In genomic region chr10:79445217-79445707, GRCh38 we compare ENCODE assay signal across 8 cellular contexts. TPM values are rescaled to one million over a fixed set of nuclear protein-coding genes. Genes with fewer than 3 reads are reported as not detected.
A peak's percentile ranks its signal among the peaks of the same experiment; 100 is the strongest.
DNase-seq lines count a peak whose midpoint lies in the region; ATAC-seq and TF ChIP-seq lines count a peak whose summit lies in the region.

Gene ZCCHC24, minus strand, starts transcription at chr10:79445624. Its CDS starts 184 bp downstream, at chr10:79445440.

- H2BK120ac ChIP-seq in mesenchymal stem cell (ENCODE audit: low read depth, low read length), result peak within 1 kb of the TSS; percentile 97

- POLR2A ChIA-PET in BJ (lab: Charles Lee), result interaction anchor here (0.7 kb wide), 1 partner anchor 9 kb away, joined by 3 read pairs; no protein-coding TSS in a partner anchor

- H2AK5ac ChIP-seq in mesenchymal stem cell (ENCODE audit: low read length, severe bottlenecking), result no peak within 1 kb of the TSS

- H3K36me3 ChIP-seq in BJ (ENCODE audit: control insufficient read depth, insufficient read depth, low read length), result peaks cover 4% of the 10 kb centered on the region; the same call in 1 of the 2 replicates
- H3K36me3 ChIP-seq in duodenal mucosa (ENCODE audit: control insufficient read depth in 1 of 2, insufficient read depth in 2 of 2, low read length in 2 of 2), result no peaks in the 10 kb centered on the region
- peaks cover 13 to 15% of the 10 kb centered on the region in 2 experiments for H3K36me3 ChIP-seq in mesenchymal stem cell (ENCODE audit: control insufficient read depth in 1 of 2, insufficient read depth in 2 of 2, low read depth in 1 of 2, low read length in 2 of 2)

- H3K4me1 ChIP-seq in duodenal mucosa (ENCODE audit: control insufficient read depth in 1 of 2, insufficient read depth in 2 of 2, low read length in 2 of 2) (peaks cover 18 to 24% of the 10 kb centered on the region in 2 donors), mesenchymal stem cell (ENCODE audit: control insufficient read depth, insufficient read depth, low read depth, low read length) (peaks cover 39% of the 10 kb centered on the region)

- H3K4me2 ChIP-seq in mesenchymal stem cell (ENCODE audit: low read length, poor library complexity, severe bottlenecking), result peak within 1 kb of the TSS; percentile 90

- peak within 1 kb of the TSS; percentile 88 for H4K91ac ChIP-seq in mesenchymal stem cell (ENCODE audit: low read length)

- H3K27ac ChIP-seq in duodenal mucosa (ENCODE audit: low read depth, low read length) (peak within 1 kb of the TSS; percentile 55), mesenchymal stem cell (ENCODE audit: low read length, poor library complexity, severe bottlenecking) (peak within 1 kb of the TSS; percentile 86), temporal lobe (ENCODE audit: low read depth, low read length) (peak within 1 kb of the TSS; percentile 91)

- H3K27me3 ChIP-seq in BJ (ENCODE audit: control insufficient read depth, insufficient read depth, low read length) (no peaks in the 10 kb centered on the region), duodenal mucosa (ENCODE audit: control insufficient read depth in 1 of 2, insufficient read depth in 2 of 2, low read length in 2 of 2) (peaks cover 0 to 4% of the 10 kb centered on the region in 2 donors), mesenchymal stem cell (ENCODE audit: control insufficient read depth in 1 of 2, insufficient read depth in 1 of 2, low read length in 2 of 2) (no peaks in the 10 kb centered on the region)

- H2BK15ac ChIP-seq in mesenchymal stem cell (ENCODE audit: low read depth, poor library complexity, severe bottlenecking), result peak within 1 kb of the TSS; percentile 92

- peak within 1 kb of the TSS; percentile 3 for H2AFZ ChIP-seq in mesenchymal stem cell (ENCODE audit: low read depth, low read length)

- peak within 1 kb of the TSS; percentile 86 to 99 for H3K18ac ChIP-seq in mesenchymal stem cell (ENCODE audit: low read depth in 1 of 2, low read length in 2 of 2)

- peak within 1 kb of the TSS; percentile 88 to 89 for H3K4ac ChIP-seq in mesenchymal stem cell (ENCODE audit: low read depth in 1 of 2, low read length in 2 of 2)

- H3K4me3 ChIP-seq in BJ (ENCODE audit: low read depth, low read length) (peak within 1 kb of the TSS; percentile 70), duodenal mucosa (ENCODE audit: low read depth in 1 of 2, low read length in 2 of 2) (peak within 1 kb of the TSS; percentile 74 to 79), mesenchymal stem cell (ENCODE audit: insufficient read depth in 1 of 2, low read depth in 1 of 2, low read length in 2 of 2) (peak within 1 kb of the TSS; percentile 85 to 89)

- H2BK12ac ChIP-seq in mesenchymal stem cell (ENCODE audit: low read length in 2 of 2), result peak within 1 kb of the TSS; percentile 14 to 94

- CTCF ChIA-PET in BJ (lab: Yijun Ruan, JAX), result interaction anchor here (0.8 to 3.5 kb wide), 8 partner anchors 11 to 71 kb away, joined by 3 to 22 read pairs (median 3); no protein-coding TSS in a partner anchor

- H2BK5ac ChIP-seq in mesenchymal stem cell (ENCODE audit: low read depth, low read length, poor library complexity, severe bottlenecking), result peak within 1 kb of the TSS; percentile 75

- TF ChIP-seq CTCF in BJ (IDR thresholded peaks at IDR 0.05; ENCODE audit: insufficient read depth, low read depth, low read length), result no peak

- 0% methylated on average over 30 of the region's 62 CpGs for WGBS in mesenchymal stem cell

- H3K79me1 ChIP-seq in mesenchymal stem cell (replicated peaks; ENCODE audit: low read length, poor library complexity, severe bottlenecking), result peaks cover 16% of the 10 kb centered on the region

- peak within 1 kb of the TSS in 1 of 2 experiments; percentile 73 for H3K23ac ChIP-seq in mesenchymal stem cell (ENCODE audit: low read length in 2 of 2)

- peak within 1 kb of the TSS; percentile 81 for H4K8ac ChIP-seq in mesenchymal stem cell (ENCODE audit: low read length)

- no peaks in the 10 kb centered on the region for H3K9me3 ChIP-seq in duodenal mucosa (ENCODE audit: control insufficient read depth in 1 of 2, low read length in 2 of 2)
- H3K9me3 ChIP-seq in mesenchymal stem cell (ENCODE audit: control insufficient read depth, low read length), result no peaks in the 10 kb centered on the region

- peak within 1 kb of the TSS in 1 of 2 experiments; percentile 88 for H3K14ac ChIP-seq in mesenchymal stem cell (ENCODE audit: low read length in 2 of 2)

- ATAC-seq in GM18873 (IDR thresholded peaks at IDR 0.05; ENCODE audit: low FRiP score, unreplicated experiment) (peak; percentile 21), HG02981 (IDR thresholded peaks at IDR 0.05; ENCODE audit: unreplicated experiment) (peak; percentile 31)

- H3K9ac ChIP-seq in duodenal mucosa (ENCODE audit: low read depth in 1 of 2, low read length in 2 of 2) (peak within 1 kb of the TSS; percentile 39 to 74), mesenchymal stem cell (ENCODE audit: low read length) (peak within 1 kb of the TSS; percentile 94)

- no peak for DNase-seq in BJ (ENCODE audit: low read depth)
- peak; percentile 63 for DNase-seq in RPMI8226
- peak; percentile 43 for DNase-seq in mesenchymal stem cell
- no peak for DNase-seq in GDM1 (lab: John Stamatoyannopoulos, UW)

RNA-seq across cellular contexts. Expression of gene ZCCHC24, which starts in this region (rescaled TPM):
- 34.2 and 49.1 TPM in 2 replicates for polyA plus RNA-seq in BJ (2011; rRNA removed)
- polyA minus RNA-seq in BJ (2011; rRNA and poly(A)+ RNA removed), result 42.2 and 56.1 TPM in 2 replicates
- polyA plus RNA-seq in mesenchymal stem cell (2013, experiment 1 of 2), result 47.4 TPM
- 49.0 TPM for polyA plus RNA-seq in mesenchymal stem cell (2013, experiment 2 of 2)
- total RNA-seq in temporal lobe, result 5.7 TPM

Comparison
In these comparisons a context has a peak if more than half of its experiments do, and no peak if none do; other contexts are left out.
1. DNase-seq: peak in RPMI8226 (single experiment) and mesenchymal stem cell (single experiment); none in BJ (single experiment) and GDM1 (single experiment).
2. Peak in every context shown above with its lines, with median percentiles within 50 percentile points of each other: H3K4me3 ChIP-seq and H3K27ac ChIP-seq.